Comparison of ENCODE assay signal across 19 cellular contexts in genomic region chrX:10233173-10233572, GRCh38.
DNase-seq lines count a peak whose midpoint lies in the region; ATAC-seq and TF ChIP-seq lines count a peak whose summit lies in the region.
"Had no signal": no experiment of that assay in that cellular context is flagged by ENCODE, and none has a peak within 500 bp of the region (broad histone marks: within the 10 kb centered on the region; RNA-seq: fewer than 3 reads in every experiment).

No MANE protein-coding gene starts in this region.

- DNase-seq in NCI-H748 (lab: John Stamatoyannopoulos, UW; ENCODE audit: unreplicated experiment): peak; percentile 26
- no peak for DNase-seq in NCI-H748 treated with DMSO at 0.1 percent for 48 hours (lab: John Stamatoyannopoulos, UW)
- DNase-seq in NCI-H1694 treated with DMSO at 0.1 percent for 48 hours (lab: John Stamatoyannopoulos, UW): peak; percentile 50
- DNase-seq in astrocyte of the spinal cord (ENCODE audit: low read depth, low spot score): peak; percentile 1
- peak; percentile 35 for DNase-seq in renal cortical epithelial cell (ENCODE audit: low read depth)
- DNase-seq in NCI-H2081 treated with DMSO at 0.1 percent for 48 hours (lab: John Stamatoyannopoulos, UW): no peak
- DNase-seq in left ventricle myocardium superior: no peak
- no peak for DNase-seq in HUDEP-2 (lab: John Stamatoyannopoulos, UW; ENCODE audit: unreplicated experiment in 76 of 76)
- DNase-seq: activated CD4-positive, alpha-beta T cell treated with anti-CD3 and anti-CD28 coated beads for 1 hour; activated naive CD8-positive, alpha-beta T cell treated with anti-CD3 and anti-CD28 coated beads, Interleukin-2, amount 10 ng/mL, durations not matched to agents 7 days and 5 days; CD4-positive, alpha-beta T cell; DMS79 treated with DMSO at 0.1 percent for 48 hours; NCI-H510A; OCI-M1; right lobe of liver; stimulated activated naive CD8-positive, alpha-beta T cell treated with anti-CD3 and anti-CD28 coated beads, Interleukin-15, Interleukin-2, amounts not matched to agents 100 U/mL and 50 U/mL, for 24 hours; T-helper 9 cell had no signal

- no peak for TF ChIP-seq CTCF in astrocyte of the spinal cord (IDR thresholded peaks at IDR 0.05; ENCODE audit: low read depth, low read length)

- intact Hi-C loops in left ventricle myocardium superior (cut with micrococcal nuclease): no loop called here

- in situ Hi-C loops in astrocyte of the spinal cord (cut with HindIII; ENCODE audit: low sequenced_read_pairs): no loop called here

- no peak for ATAC-seq in left ventricle myocardium superior
- ATAC-seq: esophagus mucosa; right lobe of liver; stimulated activated naive CD8-positive, alpha-beta T cell treated with anti-CD3 and anti-CD28 coated beads, Interleukin-15, Interleukin-2, amounts not matched to agents 100 U/mL and 50 U/mL, for 24 hours had no signal

- H3K4me3 ChIP-seq in astrocyte of the spinal cord (ENCODE audit: low read depth, low read length): no peak overlapping the region
- H3K4me3 ChIP-seq: right lobe of liver, tibial nerve had no signal

Comparison
In these comparisons a context has a peak if more than half of its experiments do, and no peak if none do; other contexts are left out.
1. DNase-seq: peak in NCI-H748 (single experiment), NCI-H1694 treated with DMSO at 0.1 percent for 48 hours (single experiment), astrocyte of the spinal cord (single experiment) and renal cortical epithelial cell (single experiment); none in NCI-H748 treated with DMSO at 0.1 percent for 48 hours (single experiment), NCI-H2081 treated with DMSO at 0.1 percent for 48 hours (single experiment), left ventricle myocardium superior (single experiment) and HUDEP-2 (0 of 76).